In genomic region chr2:20444993-20445910, GRCh38 we compare ENCODE assay signal across 15 cellular contexts. TPM values are rescaled to one million over a fixed set of nuclear protein-coding genes. Genes with fewer than 3 reads are reported as not detected.
DNase-seq lines count a peak whose midpoint lies in the region; FAIRE-seq and TF ChIP-seq lines count a peak whose summit lies in the region.
"Had no signal": no experiment of that assay in that cellular context is flagged by ENCODE, and none has a peak within 500 bp of the region (broad histone marks: within the 10 kb centered on the region; RNA-seq: fewer than 3 reads in every experiment).

No MANE protein-coding gene starts in this region.

- peaks cover 2% of the 10 kb centered on the region for H3K4me1 ChIP-seq in mesendoderm (ENCODE audit: control insufficient read depth, low read depth, low read length)
- H3K4me1 ChIP-seq in stomach: peaks cover 14 to 55% (median 32%) of the 10 kb centered on the region in 4 donors

- no peak overlapping the region for H4K5ac ChIP-seq in mesendoderm (ENCODE audit: low read length)

- H3K56ac ChIP-seq in mesendoderm (ENCODE audit: low read length): peak overlapping the region; percentile 57

- H3K9ac ChIP-seq in mesendoderm (ENCODE audit: low read length): peak overlapping the region; percentile 13

- no peak overlapping the region for H3K23ac ChIP-seq in mesendoderm (ENCODE audit: low read length)

- H3K27ac ChIP-seq in caudate nucleus (ENCODE audit: low read depth, low read length): peak overlapping the region; percentile 76
- H3K27ac ChIP-seq in mesendoderm (ENCODE audit: low read depth, low read length): no peak overlapping the region
- H3K27ac ChIP-seq in stomach: peak overlapping the region; percentile 12 to 100 (median 89)

- H3K9me3 ChIP-seq in stomach: no peaks in the 10 kb centered on the region
- H3K9me3 ChIP-seq: BLaER1 had no signal

- TF ChIP-seq EP300 in stomach (IDR thresholded peaks at IDR 0.05): no peak

- intact Hi-C loops in stomach (cut with DNase I; ENCODE audit: low total_unique reads): loop anchor here (10.0 kb wide), 1 partner anchor 200 kb away; no protein-coding TSS in a partner anchor

- no peak overlapping the region for H3K4me2 ChIP-seq in mesendoderm (ENCODE audit: low read length)

- H4K8ac ChIP-seq in mesendoderm (ENCODE audit: low read depth, low read length): no peak overlapping the region

- DNase-seq in ELF-1 (ENCODE audit: low read depth, low spot score) (peak; percentile 77), caudate nucleus (lab: John Stamatoyannopoulos, UW) (no peak), mesendoderm (peak; percentile 74), stomach (peak; percentile 24), Kasumi-1 (lab: John Stamatoyannopoulos, UW) (no peak), NCI-H226 (no peak), midbrain (lab: John Stamatoyannopoulos, UW) (no peak), D721Med (ENCODE audit: insufficient read length, low spot score) (no peak)
- DNase-seq: activated CD8-positive, alpha-beta memory T cell treated with anti-CD3 and anti-CD28 coated beads for 24 hours; activated naive CD8-positive, alpha-beta T cell treated with anti-CD3 and anti-CD28 coated beads, Interleukin-2, amount 10 ng/mL, durations not matched to agents 7 days and 5 days; effector memory CD8-positive, alpha-beta T cell; NCI-H146; stimulated activated naive CD8-positive, alpha-beta T cell treated with anti-CD3 and anti-CD28 coated beads, Interleukin-15, Interleukin-2, amounts not matched to agents 100 U/mL and 50 U/mL, for 24 hours had no signal

- no peak overlapping the region for H3K4me3 ChIP-seq in mesendoderm (ENCODE audit: low read length)
- H3K4me3 ChIP-seq in stomach: peak overlapping the region in 3 of 4 donors; percentile 12 to 25 (median 17)

- TF ChIP-seq CTCF in stomach (IDR thresholded peaks at IDR 0.05) (no peak), D721Med (IDR thresholded peaks at IDR 0.05; ENCODE audit: insufficient read depth, missing control alignments) (no peak)

- H3K4ac ChIP-seq in mesendoderm (ENCODE audit: low read depth, low read length): no peak overlapping the region

- no peak overlapping the region for H2BK15ac ChIP-seq in mesendoderm (replicated peaks; ENCODE audit: low read depth)

- H2BK5ac ChIP-seq in mesendoderm (ENCODE audit: low read length): no peak overlapping the region

- H3K36me3 ChIP-seq in mesendoderm (ENCODE audit: control insufficient read depth, insufficient read depth, low read length): no peaks in the 10 kb centered on the region
- H3K36me3 ChIP-seq in stomach: peaks cover 0 to 22% (median 12%) of the 10 kb centered on the region in 4 donors
- H3K36me3 ChIP-seq: BLaER1 had no signal

- TF ChIP-seq POLR2A in stomach (IDR thresholded peaks at IDR 0.05): no peak

- H3K79me2 ChIP-seq in mesendoderm (ENCODE audit: control insufficient read depth, insufficient read depth, low read length): peaks cover 19% of the 10 kb centered on the region

- H2AK5ac ChIP-seq in mesendoderm (ENCODE audit: low read length): no peak overlapping the region

- no CpG with 5 or more reads among the region's 24 CpGs for WGBS in mesendoderm (ENCODE audit: extremely low coverage, insufficient coverage, low lambda C conversion rate)
- WGBS in stomach, 5 donors: 69 to 83% (median 79%) methylated on average over 24 of the region's 24 CpGs

- H3K18ac ChIP-seq in mesendoderm (ENCODE audit: low read length): no peak overlapping the region

- H3K27me3 ChIP-seq in mesendoderm (ENCODE audit: insufficient read depth, low read length, poor library complexity): no peaks in the 10 kb centered on the region
- H3K27me3 ChIP-seq in stomach: no peaks in the 10 kb centered on the region

- H2BK120ac ChIP-seq in mesendoderm (ENCODE audit: low read depth, low read length): no peak overlapping the region

- no peaks in the 10 kb centered on the region for H3K79me1 ChIP-seq in mesendoderm (ENCODE audit: low read length)

- FAIRE-seq in D721Med (lab: Jason Lieb, UNC): no peak
- FAIRE-seq: H54 had no signal

RNA-seq across cellular contexts. Expression of gene RHOB, which starts 1.6 kb away (rescaled TPM):
- polyA plus RNA-seq in mesendoderm (2013, experiment 1 of 2): 109 TPM
- polyA plus RNA-seq in mesendoderm (2013, experiment 2 of 2): 109 TPM
- total RNA-seq in stomach: 1,000 to 10,000 TPM in 1 of 5 donors, 100 to 1,000 TPM in 4; 353 to 1,146 (median 607) TPM
- 100 to 1,000 TPM; 143 to 327 (median 145) TPM for polyA plus RNA-seq in stomach

Comparison
In these comparisons a context has a peak if more than half of its experiments do, and no peak if none do; other contexts are left out.
1. DNase-seq: peak in ELF-1 (single experiment), mesendoderm (single experiment) and stomach (single experiment); none in caudate nucleus (0 of 61), Kasumi-1 (0 of 2), NCI-H226 (single experiment), midbrain (single experiment) and D721Med (single experiment).